ENCODE assay signal across 9 cellular contexts in genomic region chr19:34667349-34668076, GRCh38. TPM values are rescaled to one million over a fixed set of nuclear protein-coding genes. Genes with fewer than 3 reads are reported as not detected.
DNase-seq lines count a peak whose midpoint lies in the region; TF ChIP-seq lines count a peak whose summit lies in the region.
"Had no signal": no experiment of that assay in that cellular context is flagged by ENCODE, and none has a peak within 500 bp of the region (broad histone marks: within the 10 kb centered on the region; RNA-seq: fewer than 3 reads in every experiment).

No MANE protein-coding gene starts in this region.

- intact Hi-C loops in mammary epithelial cell (cut with micrococcal nuclease): no loop called here

- dilution Hi-C loops in mammary epithelial cell (cut with HindIII; ENCODE audit: low sequenced_read_pairs): no loop called here

- H3K4me3 ChIP-seq in mammary epithelial cell (replicated peaks in 1 of 3; ENCODE audit: insufficient read depth in 1 of 3, low read depth in 2 of 3, low read length in 3 of 3) (peak overlapping the region in 2 of 3 experiments; percentile 18 to 20), muscle layer of duodenum (ENCODE audit: low read depth in 1 of 2, low read length in 2 of 2) (peak overlapping the region; percentile 39 to 56)

- H3K27me3 ChIP-seq in mammary epithelial cell (ENCODE audit: insufficient read depth, low read length): no peaks in the 10 kb centered on the region
- no peaks in the 10 kb centered on the region for H3K27me3 ChIP-seq in muscle layer of duodenum (ENCODE audit: low read depth, low read length)

- peak overlapping the region; percentile 79 for H2AFZ ChIP-seq in mammary epithelial cell (ENCODE audit: low read depth, low read length)

- H3K36me3 ChIP-seq in mammary epithelial cell (ENCODE audit: insufficient read depth, low read length) (no peaks in the 10 kb centered on the region), muscle layer of duodenum (ENCODE audit: control insufficient read depth in 1 of 2, insufficient read depth in 2 of 2, low read length in 2 of 2) (no peaks in the 10 kb centered on the region)

- CTCF ChIA-PET in mammary epithelial cell (lab: Charles Lee; ENCODE audit: low non-redundant PET): no interaction called here

- no peak overlapping the region for H3K9ac ChIP-seq in mammary epithelial cell (ENCODE audit: insufficient read depth, low read length)

- H3K4me2 ChIP-seq in mammary epithelial cell (ENCODE audit: insufficient read depth, low read depth, low read length): peak overlapping the region; percentile 60

- BruUV-seq in mammary epithelial cell (replicated peaks; lab: Mats Ljungman, UMichigan): no TSS peak

- H3K9me3 ChIP-seq in mammary epithelial cell (replicated peaks; ENCODE audit: insufficient read depth, low read length) (no peaks in the 10 kb centered on the region), muscle layer of duodenum (ENCODE audit: control insufficient read depth in 1 of 2, low read length in 2 of 2) (no peaks in the 10 kb centered on the region)

- no peaks in the 10 kb centered on the region for H4K20me1 ChIP-seq in mammary epithelial cell (ENCODE audit: insufficient read depth, low read length)

- no peaks in the 10 kb centered on the region for H3K79me2 ChIP-seq in mammary epithelial cell (ENCODE audit: insufficient read depth, low read length)

- no peaks in the 10 kb centered on the region for H3K4me1 ChIP-seq in mammary epithelial cell (ENCODE audit: insufficient read depth, low read length)
- no peaks in the 10 kb centered on the region for H3K4me1 ChIP-seq in muscle layer of duodenum (ENCODE audit: control insufficient read depth in 1 of 2, insufficient read depth in 2 of 2, low read length in 2 of 2)

- in situ Hi-C loops in mammary epithelial cell (cut with MboI; ENCODE audit: low sequenced_read_pairs in 2 of 2): no loop called here

- WGBS in mammary epithelial cell (ENCODE audit: low coverage, missing lambda C conversion rate): 49% methylated on average over 5 of the region's 17 CpGs

- peak; percentile 26 for DNase-seq in Daoy (ENCODE audit: low read depth)
- peak; percentile 26 for DNase-seq in NCI-H1417 treated with DMSO at 0.1 percent for 48 hours (lab: John Stamatoyannopoulos, UW)
- DNase-seq in mammary epithelial cell: no peak
- no peak for DNase-seq in effector CD4-positive, alpha-beta T cell
- no peak for DNase-seq in NK-92 treated with Interleukin-12 subunit alpha and Interleukin-12 subunit beta, amount 100 ng/mL, for 24 hours (lab: John Stamatoyannopoulos, UW)
- DNase-seq in C1 segment of cervical spinal cord (lab: John Stamatoyannopoulos, UW): no peak
- DNase-seq in activated CD4-positive, alpha-beta T cell treated with anti-CD3 and anti-CD28 coated beads for 4 hours: no peak

- no peak overlapping the region for H3K27ac ChIP-seq in mammary epithelial cell (ENCODE audit: insufficient read depth, low read depth, low read length)
- no peak overlapping the region for H3K27ac ChIP-seq in muscle layer of duodenum (ENCODE audit: low read length)

- TF ChIP-seq CTCF in mammary epithelial cell (conservative IDR thresholded peaks at IDR 0.05 in 1 of 2, IDR thresholded peaks at IDR 0.05 in 1 of 2; ENCODE audit: extremely low read depth in 1 of 2, insufficient read depth in 1 of 2, low read depth in 1 of 2, low read length in 2 of 2): no peak

RNA-seq across cellular contexts. Expression of gene SCGB2B2, which starts 9.4 kb away (rescaled TPM):
- not detected in 2 replicates for total RNA-seq in Daoy (2014; rRNA removed; shearing (Covaris generic))
- total RNA-seq in mammary epithelial cell: 1 to 10 TPM in 1 of 2 donors, under 1 TPM in 1; 0.17 to 1.2 TPM
- 0.03 TPM for polyA plus RNA-seq in mammary epithelial cell
- not detected for polyA minus RNA-seq in mammary epithelial cell
- total RNA-seq: pulmonary artery endothelial cell had no signal

RNA-seq across cellular contexts. Expression of gene ZNF302, which starts 10.0 kb away (rescaled TPM):
- total RNA-seq in Daoy (2014; rRNA removed; shearing (Covaris generic)): 12.2 and 22.9 TPM in 2 replicates
- 10 to 100 TPM; 12.1 to 13.8 TPM for total RNA-seq in mammary epithelial cell
- polyA plus RNA-seq in mammary epithelial cell: 4.7 TPM
- polyA minus RNA-seq in mammary epithelial cell: 4.0 TPM

Comparison
In these comparisons a context has a peak if more than half of its experiments do, and no peak if none do; other contexts are left out.
1. DNase-seq: peak in Daoy (single experiment) and NCI-H1417 treated with DMSO at 0.1 percent for 48 hours (single experiment); none in mammary epithelial cell (single experiment), effector CD4-positive, alpha-beta T cell (single experiment), NK-92 treated with Interleukin-12 subunit alpha and Interleukin-12 subunit beta, amount 100 ng/mL, for 24 hours (single experiment), C1 segment of cervical spinal cord (0 of 14) and activated CD4-positive, alpha-beta T cell treated with anti-CD3 and anti-CD28 coated beads for 4 hours (0 of 2).